ENCODE assay signal across 10 cellular contexts in genomic region chrX:72123471-72124185, GRCh38. TPM values are rescaled to one million over a fixed set of nuclear protein-coding genes. Genes with fewer than 3 reads are reported as not detected.
DNase-seq lines count a peak whose midpoint lies in the region; ATAC-seq, FAIRE-seq and TF ChIP-seq lines count a peak whose summit lies in the region.
"Had no signal": no experiment of that assay in that cellular context is flagged by ENCODE, and none has a peak within 500 bp of the region (broad histone marks: within the 10 kb centered on the region; RNA-seq: fewer than 3 reads in every experiment).

No MANE protein-coding gene starts in this region.

- intact Hi-C loops in body of pancreas (cut with DNase I) = loop anchor here (5.0 kb wide), 1 partner anchor 121 kb away; no protein-coding TSS in a partner anchor
- intact Hi-C loops in kidney (cut with DNase I) = loop anchor here (10.0 kb wide), 1 partner anchor 99 kb away; no protein-coding TSS in a partner anchor

- peak in 2 of 4 donors; percentile 28 to 50 for DNase-seq in body of pancreas
- DNase-seq in kidney = peak; percentile 87
- no peak for DNase-seq in SW480 (ENCODE audit: low spot score)
- DNase-seq in NCI-H510A (lab: John Stamatoyannopoulos, UW) = no peak

- ATAC-seq in body of pancreas (peak; percentile 29), GM21529 (IDR thresholded peaks at IDR 0.05; ENCODE audit: unreplicated experiment) (no peak), GM18858 (IDR thresholded peaks at IDR 0.05; ENCODE audit: unreplicated experiment) (no peak)

- H3K9ac ChIP-seq in HUES6 (ENCODE audit: low read length) = peak overlapping the region; percentile 4
- H3K9ac ChIP-seq in kidney (ENCODE audit: low read length in 2 of 2) = no peak overlapping the region

- H3K4me3 ChIP-seq in HUES6 (ENCODE audit: low read depth, low read length) = no peak overlapping the region
- no peak overlapping the region for H3K4me3 ChIP-seq in body of pancreas
- no peak overlapping the region for H3K4me3 ChIP-seq in kidney (ENCODE audit: low read length in 2 of 2)

- H3K9me3 ChIP-seq in HUES6 (ENCODE audit: control insufficient read depth, insufficient read depth, low read depth, low read length) (peaks cover 5% of the 10 kb centered on the region; the same call in 1 of the 2 replicates), body of pancreas (no peaks in the 10 kb centered on the region), kidney (ENCODE audit: control insufficient read depth in 1 of 2, low read length in 2 of 2) (no peaks in the 10 kb centered on the region)

- H3K36me3 ChIP-seq in HUES6 (ENCODE audit: control insufficient read depth, insufficient read depth, low read length) (no peaks in the 10 kb centered on the region), body of pancreas (replicated peaks in 1 of 2; ENCODE audit: insufficient read depth in 1 of 2, low read depth in 2 of 2) (no peaks in the 10 kb centered on the region), kidney (ENCODE audit: control insufficient read depth in 1 of 2, insufficient read depth in 2 of 2, low read length in 2 of 2) (no peaks in the 10 kb centered on the region)

- H3K27ac ChIP-seq in HUES6 (ENCODE audit: low read depth, low read length) (peak overlapping the region; percentile 69; the same call in 1 of the 2 replicates), body of pancreas (no peak overlapping the region), kidney (ENCODE audit: low read depth in 2 of 2, low read length in 2 of 2) (peak overlapping the region; percentile 65), temporal lobe (ENCODE audit: low read depth, low read length) (peak overlapping the region; percentile 50)

- TF ChIP-seq CTCF in body of pancreas (IDR thresholded peaks at IDR 0.05) (no peak), kidney (IDR thresholded peaks at IDR 0.05; ENCODE audit: borderline replicate concordance, extremely low read depth, insufficient read depth) (no peak)

- H3K4me1 ChIP-seq in HUES6 (ENCODE audit: control insufficient read depth, insufficient read depth, low read length) (peaks cover 51% of the 10 kb centered on the region), body of pancreas (no peaks in the 10 kb centered on the region), kidney (ENCODE audit: control insufficient read depth in 1 of 2, insufficient read depth in 1 of 2, low read depth in 1 of 2, low read length in 2 of 2) (peaks cover 13 to 33% of the 10 kb centered on the region in 2 donors)

- FAIRE-seq in kidney (lab: Jason Lieb, UNC) = no peak
- FAIRE-seq: endometrium, GM12892 had no signal

- no peak for TF ChIP-seq POLR2A in body of pancreas (IDR thresholded peaks at IDR 0.05)

- H3K27me3 ChIP-seq in HUES6 (ENCODE audit: control insufficient read depth, insufficient read depth, low read length) (peaks cover 15% of the 10 kb centered on the region), body of pancreas (no peaks in the 10 kb centered on the region)

- 38 to 67% methylated on average over 1 to 9 of the region's 11 CpGs for WGBS in body of pancreas, 2 donors

RNA-seq across cellular contexts. Expression of gene RTL5, which starts 8.1 kb away (rescaled TPM):
- total RNA-seq in body of pancreas (1 to 10 TPM; 1.6 to 2.3 TPM), kidney (6.9 TPM), temporal lobe (8.4 TPM)
- polyA plus RNA-seq in kidney (ENCODE audit: insufficient read depth, low read depth, low replicate concordance) = 5.7 TPM

RNA-seq across cellular contexts. Expression of gene PIN4, which starts 57.9 kb away (rescaled TPM):
- total RNA-seq in body of pancreas = 1 to 10 TPM in 1 of 2 donors, under 1 TPM in 1; 0.99 to 4.4 TPM
- total RNA-seq in kidney = 11.0 TPM
- polyA plus RNA-seq in kidney (ENCODE audit: insufficient read depth, low read depth, low replicate concordance) = 50.9 TPM
- total RNA-seq in temporal lobe = 18.9 TPM

Comparison
In these comparisons a context has a peak if more than half of its experiments do, and no peak if none do; other contexts are left out.
1. H3K27ac ChIP-seq: peak in HUES6 (single experiment), kidney (2 of 2) and temporal lobe (single experiment); none in body of pancreas (0 of 4).